Comparison of ENCODE assay signal across 14 cellular contexts in genomic region chr15:64191971-64192830, GRCh38.
"Had no signal": no experiment of that assay in that cellular context is flagged by ENCODE, and none has a peak within 500 bp of the region (broad histone marks: within the 10 kb centered on the region; RNA-seq: fewer than 3 reads in every experiment).

No MANE protein-coding gene starts in this region.

- H3K27me3 Mint-ChIP-seq: activated CD4-positive, alpha-beta memory T cell treated with anti-CD3 and anti-CD28 coated beads for 36 hours; activated naive CD8-positive, alpha-beta T cell treated with anti-CD3 and anti-CD28 coated beads, Interleukin-2, amount 10 ng/mL, durations not matched to agents 7 days and 5 days; naive thymus-derived CD8-positive, alpha-beta T cell; stimulated activated naive CD8-positive, alpha-beta T cell treated with anti-CD3 and anti-CD28 coated beads, Interleukin-15, amount 100 ng/mL, for 72 hours had no signal

- H3K4me1 ChIP-seq: ascending aorta had no signal

- H3K9me3 ChIP-seq: ascending aorta, thoracic aorta had no signal

- DNase-seq: activated CD4-positive, alpha-beta memory T cell treated with anti-CD3 and anti-CD28 coated beads for 36 hours; activated gamma-delta T cell; activated naive CD8-positive, alpha-beta T cell treated with anti-CD3 and anti-CD28 coated beads, Interleukin-2, amount 10 ng/mL, durations not matched to agents 7 days and 5 days; activated T-cell treated with anti-CD3 and anti-CD28 coated beads, Interleukin-2, amount 50 U/mL, for 48 hours; foreskin keratinocyte; left cardiac atrium; naive thymus-derived CD8-positive, alpha-beta T cell; stimulated activated CD4-positive, alpha-beta T cell treated with anti-CD3 and anti-CD28 coated beads, Interleukin-4, amount 100 ng/mL, for 4 hours; stimulated activated naive CD8-positive, alpha-beta T cell treated with anti-CD3 and anti-CD28 coated beads, Interleukin-15, amount 100 ng/mL, for 72 hours had no signal

- ATAC-seq: foreskin keratinocyte; left cardiac atrium; naive thymus-derived CD8-positive, alpha-beta T cell; stimulated activated naive CD8-positive, alpha-beta T cell treated with anti-CD3 and anti-CD28 coated beads, Interleukin-15, amount 100 ng/mL, for 72 hours had no signal

- H3K27ac ChIP-seq: ascending aorta, cardiac muscle cell, foreskin keratinocyte, thoracic aorta had no signal

- H3K4me3 Mint-ChIP-seq: activated CD4-positive, alpha-beta memory T cell treated with anti-CD3 and anti-CD28 coated beads for 36 hours; activated naive CD8-positive, alpha-beta T cell treated with anti-CD3 and anti-CD28 coated beads, Interleukin-2, amount 10 ng/mL, durations not matched to agents 7 days and 5 days; naive thymus-derived CD8-positive, alpha-beta T cell; stimulated activated naive CD8-positive, alpha-beta T cell treated with anti-CD3 and anti-CD28 coated beads, Interleukin-15, amount 100 ng/mL, for 72 hours had no signal

- FAIRE-seq: colon had no signal

- H3K36me3 ChIP-seq: cardiac muscle cell had no signal

- H3K4me3 ChIP-seq: ascending aorta, cardiac muscle cell, lung, thoracic aorta had no signal

- H3K27ac Mint-ChIP-seq: activated CD4-positive, alpha-beta memory T cell treated with anti-CD3 and anti-CD28 coated beads for 36 hours; activated naive CD8-positive, alpha-beta T cell treated with anti-CD3 and anti-CD28 coated beads, Interleukin-2, amount 10 ng/mL, durations not matched to agents 7 days and 5 days; naive thymus-derived CD8-positive, alpha-beta T cell had no signal

- H3K9me3 Mint-ChIP-seq: activated CD4-positive, alpha-beta memory T cell treated with anti-CD3 and anti-CD28 coated beads for 36 hours; activated naive CD8-positive, alpha-beta T cell treated with anti-CD3 and anti-CD28 coated beads, Interleukin-2, amount 10 ng/mL, durations not matched to agents 7 days and 5 days; naive thymus-derived CD8-positive, alpha-beta T cell; stimulated activated naive CD8-positive, alpha-beta T cell treated with anti-CD3 and anti-CD28 coated beads, Interleukin-15, amount 100 ng/mL, for 72 hours had no signal

- H3K4me1 Mint-ChIP-seq: naive thymus-derived CD8-positive, alpha-beta T cell; stimulated activated naive CD8-positive, alpha-beta T cell treated with anti-CD3 and anti-CD28 coated beads, Interleukin-15, amount 100 ng/mL, for 72 hours had no signal

- H3K27me3 ChIP-seq: ascending aorta, cardiac muscle cell, foreskin keratinocyte had no signal
